8 cellular contexts compared by ENCODE assay signal in genomic region chr3:81643721-81644120, GRCh38.
DNase-seq lines count a peak whose midpoint lies in the region; ATAC-seq and TF ChIP-seq lines count a peak whose summit lies in the region.

No MANE protein-coding gene starts in this region.

- no peaks in the 10 kb centered on the region for H3K4me1 ChIP-seq in colonic mucosa

- DNase-seq in ELR (ENCODE audit: low read depth) = peak; percentile 28
- DNase-seq in NCI-H1092 treated with DMSO at 0.1 percent for 48 hours (lab: John Stamatoyannopoulos, UW) = peak; percentile 48
- peak; percentile 72 for DNase-seq in cerebellar cortex (ENCODE audit: low spot score)
- DNase-seq in midbrain (lab: John Stamatoyannopoulos, UW) = peak; percentile 9
- DNase-seq in colonic mucosa = no peak
- DNase-seq in HPDE6-E6E7 (ENCODE audit: extremely low spot score) = no peak

- intact Hi-C loops in colonic mucosa (cut with DNase I) = loop anchor here (5.0 to 10.0 kb wide), 3 partner anchors 61 to 226 kb away; no protein-coding TSS in a partner anchor

- no peaks in the 10 kb centered on the region for H3K27me3 ChIP-seq in colonic mucosa

- H3K4me3 ChIP-seq in colonic mucosa = no peak overlapping the region

- no peak for TF ChIP-seq CTCF in colonic mucosa (IDR thresholded peaks at IDR 0.05)

- H3K36me3 ChIP-seq in colonic mucosa = no peaks in the 10 kb centered on the region

- no peak overlapping the region for H3K9ac ChIP-seq in colonic mucosa (ENCODE audit: low read depth in 2 of 2, low read length in 2 of 2)

- H3K9me3 ChIP-seq in colonic mucosa = no peaks in the 10 kb centered on the region

- no peak overlapping the region for H3K27ac ChIP-seq in colonic mucosa

- ATAC-seq in HG02973 (IDR thresholded peaks at IDR 0.05; ENCODE audit: unreplicated experiment) (no peak), GM21360 (IDR thresholded peaks at IDR 0.05; ENCODE audit: unreplicated experiment) (no peak)

Comparison
In these comparisons a context has a peak if more than half of its experiments do, and no peak if none do; other contexts are left out.
1. DNase-seq: peak in ELR (single experiment), NCI-H1092 treated with DMSO at 0.1 percent for 48 hours (single experiment), cerebellar cortex (single experiment) and midbrain (single experiment); none in colonic mucosa (single experiment) and HPDE6-E6E7 (single experiment).